18 cellular contexts compared by ENCODE assay signal in the genomic region with DNA sequence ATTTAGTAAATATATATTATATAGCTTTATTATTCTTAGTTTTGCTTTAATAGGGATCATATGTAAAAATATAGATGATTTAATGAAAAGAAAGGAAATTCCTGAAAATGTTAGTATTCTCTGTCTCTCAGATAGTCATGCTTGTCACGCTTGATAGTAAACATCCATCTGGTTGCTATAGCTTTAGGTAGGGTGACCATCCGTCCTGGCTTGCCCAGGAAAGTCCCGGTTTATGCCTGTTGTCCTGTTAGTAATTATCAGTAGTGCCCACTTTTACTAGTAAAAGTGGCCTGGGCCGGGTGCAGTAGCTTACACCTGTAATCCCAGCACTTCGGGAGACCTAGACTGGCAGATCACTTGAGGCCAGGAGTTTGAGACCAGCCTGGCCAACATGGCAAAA.
"Had no signal": no experiment of that assay in that cellular context is flagged by ENCODE, and none has a peak within 500 bp of the region (broad histone marks: within the 10 kb centered on the region; RNA-seq: fewer than 3 reads in every experiment).

No MANE protein-coding gene starts in this region.

- H3K4me3 ChIP-seq: hepatocyte, left ventricle myocardium inferior, lung, ovary, smooth muscle cell, tibial nerve, upper lobe of right lung, vagina had no signal

- H3K27me3 ChIP-seq: hepatocyte, ovary, tibial nerve, upper lobe of right lung, vagina had no signal

- H3K27ac ChIP-seq: hepatocyte, left ventricle myocardium inferior, ovary, tibial nerve, upper lobe of right lung, vagina had no signal

- H3K27me3 Mint-ChIP-seq: dendritic cell treated with granulocyte-macrophage colony-stimulating factor and Interleukin-4, amounts not matched to agents 40 ng/mL and 50 ng/mL, for 4 days; effector memory CD8-positive, alpha-beta T cell; naive thymus-derived CD4-positive, alpha-beta T cell had no signal

- DNase-seq: effector memory CD8-positive, alpha-beta T cell; foreskin melanocyte; kidney; left cardiac atrium; left ventricle myocardium inferior; naive thymus-derived CD4-positive, alpha-beta T cell; nucleus accumbens; ovary; right cardiac atrium; stimulated activated CD4-positive, alpha-beta T cell treated with anti-CD3 and anti-CD28 coated beads, Interleukin-2, amount 100 ng/mL, for 48 hours; stimulated activated naive CD8-positive, alpha-beta T cell treated with anti-CD3 and anti-CD28 coated beads, Interleukin-15, Interleukin-2, amounts not matched to agents 100 U/mL and 50 U/mL, for 24 hours; upper lobe of right lung had no signal

- ATAC-seq: effector memory CD8-positive, alpha-beta T cell; left cardiac atrium; naive thymus-derived CD4-positive, alpha-beta T cell; right cardiac atrium; stimulated activated naive CD8-positive, alpha-beta T cell treated with anti-CD3 and anti-CD28 coated beads, Interleukin-15, Interleukin-2, amounts not matched to agents 100 U/mL and 50 U/mL, for 24 hours; upper lobe of right lung had no signal

- H3K9me3 ChIP-seq: left ventricle myocardium inferior, ovary, tibial nerve, upper lobe of right lung, vagina had no signal

- H3K4me1 ChIP-seq: tibial nerve, vagina had no signal

- H3K36me3 ChIP-seq: left ventricle myocardium inferior, ovary, tibial nerve, upper lobe of right lung, vagina had no signal

- H3K27ac Mint-ChIP-seq: dendritic cell treated with granulocyte-macrophage colony-stimulating factor and Interleukin-4, amounts not matched to agents 40 ng/mL and 50 ng/mL, for 4 days had no signal

- H3K9me3 Mint-ChIP-seq: dendritic cell treated with granulocyte-macrophage colony-stimulating factor and Interleukin-4, amounts not matched to agents 40 ng/mL and 50 ng/mL, for 4 days; effector memory CD8-positive, alpha-beta T cell had no signal

- H3K4me3 Mint-ChIP-seq: dendritic cell treated with granulocyte-macrophage colony-stimulating factor and Interleukin-4, amounts not matched to agents 40 ng/mL and 50 ng/mL, for 4 days; effector memory CD8-positive, alpha-beta T cell; naive thymus-derived CD4-positive, alpha-beta T cell had no signal
